In genomic region chr2:134713606-134714005, GRCh38 we compare ENCODE assay signal across 29 cellular contexts. TPM values are rescaled to one million over a fixed set of nuclear protein-coding genes. Genes with fewer than 3 reads are reported as not detected.
A peak's percentile ranks its signal among the peaks of the same experiment; 100 is the strongest.
DNase-seq lines count a peak whose midpoint lies in the region; ATAC-seq, FAIRE-seq and TF ChIP-seq lines count a peak whose summit lies in the region.
"Had no signal": no experiment of that assay in that cellular context is flagged by ENCODE, and none has a peak within 500 bp of the region (broad histone marks: within the 10 kb centered on the region; RNA-seq: fewer than 3 reads in every experiment).

No MANE protein-coding gene starts in this region.

- no peaks in the 10 kb centered on the region for H3K79me1 ChIP-seq in H1 (ENCODE audit: low read depth, low read length)

- H3K36me3 ChIP-seq in DND-41 (ENCODE audit: insufficient read depth, low read length) (no peaks in the 10 kb centered on the region), KOPT-K1 (ENCODE audit: insufficient read depth, low read length) (no peaks in the 10 kb centered on the region), H1 (ENCODE audit: control insufficient read depth in 2 of 4, insufficient read depth in 4 of 4, low read length in 3 of 4) (0 out of 8 replicates have a peak, but pooled peaks cover 0 to 1% (median 0%) of the 10 kb centered on the region in 4 experiments), mucosa of descending colon (ENCODE audit: low read depth) (no peaks in the 10 kb centered on the region)
- H3K36me3 ChIP-seq: MG63 had no signal

- H3K4me2 ChIP-seq in DND-41 (ENCODE audit: insufficient read depth, low read length) = no peak overlapping the region; the same call in 1 of the 2 replicates
- H3K4me2 ChIP-seq in H1 (ENCODE audit: insufficient read depth in 1 of 2, low read depth in 2 of 2, low read length in 2 of 2) = no peak overlapping the region
- H3K4me2 ChIP-seq: A549 had no signal

- no peak overlapping the region for H2BK120ac ChIP-seq in H1 (replicated peaks; ENCODE audit: low read depth, low read length)

- H3K27me3 ChIP-seq in DND-41 (ENCODE audit: insufficient read depth, low read length, poor library complexity) = no peaks in the 10 kb centered on the region
- H3K27me3 ChIP-seq in H1 (replicated peaks in 1 of 4; ENCODE audit: control insufficient read depth in 3 of 4, extremely low read depth in 1 of 4, insufficient read depth in 3 of 4, low read length in 3 of 4) = peaks cover 6 to 26% (median 24%) of the 10 kb centered on the region in 4 experiments

- H4K5ac ChIP-seq in H1 (ENCODE audit: insufficient read length, low read depth, low read length) = no peak overlapping the region

- DNase-seq in DND-41 = no peak
- DNase-seq in H1 (ENCODE audit: low read depth in 1 of 2, low spot score in 2 of 2) = no peak
- DNase-seq in natural killer cell = no peak
- no peak for DNase-seq in putamen (ENCODE audit: low spot score)
- DNase-seq in stimulated activated naive CD8-positive, alpha-beta T cell treated with anti-CD3 and anti-CD28 coated beads, Interleukin-15, Interleukin-2, amounts not matched to agents 100 U/mL and 50 U/mL, for 24 hours = no peak
- DNase-seq in mucosa of descending colon = no peak
- DNase-seq: AML-193; Caco-2; CD4-positive, alpha-beta memory T cell; DMS 273 treated with DMSO at 0.1 percent for 48 hours; DMS79; MG63; NCI-H1105 treated with DMSO at 0.1 percent for 48 hours; NCI-H146; NCI-H1930; NCI-H2107; NCI-H446; NCI-H524 treated with DMSO at 0.1 percent for 48 hours; NCI-H774; PC-3; RPMI8226; SHP77 had no signal

- no peak overlapping the region for H2BK20ac ChIP-seq in H1 (ENCODE audit: low read length)

- no peak overlapping the region for H3K56ac ChIP-seq in H1 (replicated peaks; ENCODE audit: insufficient read length, low read depth, low read length)

- H3K4me3 Mint-ChIP-seq in natural killer cell = no peak overlapping the region
- H3K4me3 Mint-ChIP-seq: CD4-positive, alpha-beta memory T cell had no signal

- POLR2A ChIA-PET in H1 (lab: Charles Lee; ENCODE audit: partially characterized antibody) = no interaction called here

- H3K4me1 ChIP-seq in DND-41 (ENCODE audit: insufficient read depth, low read length) (peaks cover 55% of the 10 kb centered on the region), H1 (replicated peaks in 1 of 4; ENCODE audit: control insufficient read depth in 3 of 4, insufficient read depth in 4 of 4, low read length in 3 of 4) (peaks cover 2 to 12% (median 3%) of the 10 kb centered on the region in 4 experiments; a peak in 6 of 7 replicates), mucosa of descending colon (ENCODE audit: low read depth) (peaks cover 7% of the 10 kb centered on the region)

- H4K91ac ChIP-seq in H1 (replicated peaks; ENCODE audit: insufficient read length, low read length) = no peak overlapping the region

- H3K27ac ChIP-seq in DND-41 (ENCODE audit: low read length) (peak overlapping the region; percentile 86), KOPT-K1 (ENCODE audit: low read depth, low read length, poor library complexity, severe bottlenecking) (peak overlapping the region; percentile 75), H1 (ENCODE audit: low read depth, low read length) (no peak overlapping the region)
- H3K27ac ChIP-seq: A549 had no signal

- H2AK5ac ChIP-seq in H1 (ENCODE audit: low read depth, low read length) = no peak overlapping the region

- H4K20me1 ChIP-seq in DND-41 (ENCODE audit: insufficient read depth, low read length) (no peaks in the 10 kb centered on the region), H1 (replicated peaks in 1 of 2; ENCODE audit: control insufficient read depth in 1 of 2, insufficient read depth in 2 of 2, low read length in 2 of 2) (peaks cover 0 to 2% of the 10 kb centered on the region in 2 experiments)

- no peak for TF ChIP-seq POLR2A in H1 (IDR thresholded peaks at IDR 0.05; ENCODE audit: control extremely low read depth in 1 of 2, low read depth in 2 of 2, low read length in 2 of 2)

- no peak overlapping the region for H3K18ac ChIP-seq in H1 (ENCODE audit: extremely low read depth, low read length)

- TF ChIP-seq RAD21 in H1 (IDR thresholded peaks at IDR 0.05 in 1 of 2, conservative IDR thresholded peaks at IDR 0.05 in 1 of 2; ENCODE audit: low read depth in 2 of 2, low read length in 2 of 2) = no peak

- peaks cover 33 to 49% of the 10 kb centered on the region in 2 donors for H3K4me1 Mint-ChIP-seq in natural killer cell

- H3K9me3 ChIP-seq in DND-41 (ENCODE audit: insufficient read depth, low read length, severe bottlenecking) (no peaks in the 10 kb centered on the region), KOPT-K1 (ENCODE audit: insufficient read depth, low read length, poor library complexity, severe bottlenecking) (no peaks in the 10 kb centered on the region), H1 (ENCODE audit: insufficient read depth in 2 of 2, low read depth in 1 of 2, low read length in 1 of 2) (no peaks in the 10 kb centered on the region), mucosa of descending colon (no peaks in the 10 kb centered on the region)
- H3K9me3 ChIP-seq: A549, Caco-2, MG63 had no signal

- intact Hi-C loops in natural killer cell (cut with micrococcal nuclease) (loop anchor here (2.0 kb wide), 1 partner anchor 45 kb away; no protein-coding TSS in a partner anchor), mucosa of descending colon (cut with DNase I, micrococcal nuclease) (no loop called here)

- 82% methylated on average over 1 of the region's 1 CpG; no CpG with 5 or more reads in 1 of the 2 experiments for WGBS in H1 (ENCODE audit: extremely low coverage in 1 of 2, insufficient coverage in 1 of 2, insufficient read length in 1 of 2, insufficient replicate concordance in 2 of 2, low coverage in 1 of 2, low lambda C conversion rate in 2 of 2, missing lambda C conversion rate in 1 of 2), 2 experiments

- TF ChIP-seq CTCF in DND-41 (IDR thresholded peaks at IDR 0.05; ENCODE audit: borderline replicate concordance, extremely low read depth, low read length, poor library complexity, severe bottlenecking) (no peak), H1 (IDR thresholded peaks at IDR 0.05; ENCODE audit: control extremely low read depth in 1 of 3, insufficient read depth in 1 of 3, low read depth in 1 of 3, low read length in 3 of 3) (no peak), natural killer cell (IDR thresholded peaks at IDR 0.05) (no peak), mucosa of descending colon (IDR thresholded peaks at IDR 0.05) (no peak)

- no peak overlapping the region for H3K9ac ChIP-seq in DND-41 (ENCODE audit: low read depth, low read length)
- peak overlapping the region in 1 of 4 experiments; percentile 13; a peak in 1 of 7 replicates for H3K9ac ChIP-seq in H1 (replicated peaks in 1 of 4; ENCODE audit: extremely low read depth in 1 of 4, low read depth in 3 of 4, low read length in 3 of 4)

- peak overlapping the region; percentile 47 to 67 for H3K27ac Mint-ChIP-seq in natural killer cell
- H3K27ac Mint-ChIP-seq: CD4-positive, alpha-beta memory T cell had no signal

- no peak overlapping the region for H3K14ac ChIP-seq in H1 (ENCODE audit: insufficient read length)

- H2BK15ac ChIP-seq in H1 (ENCODE audit: low read length) = no peak overlapping the region

- no peak overlapping the region for H3K23ac ChIP-seq in H1 (ENCODE audit: insufficient read length)

- H3K9me3 Mint-ChIP-seq in natural killer cell = no peaks in the 10 kb centered on the region

- H3K23me2 ChIP-seq in H1 (ENCODE audit: low read depth, low read length) = peaks cover 11% of the 10 kb centered on the region

- H3K4me3 ChIP-seq in DND-41 (ENCODE audit: low read depth in 1 of 2, low read length in 2 of 2) (no peak overlapping the region), H1 (ENCODE audit: extremely low read depth in 1 of 4, insufficient read depth in 2 of 4, low read depth in 3 of 4, low read length in 4 of 4) (no peak overlapping the region), mucosa of descending colon (no peak overlapping the region)
- H3K4me3 ChIP-seq: A549, MG63 had no signal

- no peak for ATAC-seq in DND-41 (ENCODE audit: insufficient read depth, low read depth)
- ATAC-seq in natural killer cell = no peak
- no peak for ATAC-seq in stimulated activated naive CD8-positive, alpha-beta T cell treated with anti-CD3 and anti-CD28 coated beads, Interleukin-15, Interleukin-2, amounts not matched to agents 100 U/mL and 50 U/mL, for 24 hours
- no peak for ATAC-seq in mucosa of descending colon
- ATAC-seq: A549, HepG2, PC-3 had no signal

- no peak for TF ChIP-seq EP300 in H1 (IDR thresholded peaks at IDR 0.05; ENCODE audit: borderline replicate concordance in 1 of 2, low read depth in 2 of 2, low read length in 2 of 2)

- no peak for FAIRE-seq in H1 (lab: Jason Lieb, UNC)
- FAIRE-seq: A549, GM12892, GM19239, H54, HepG2 had no signal

- no peaks in the 10 kb centered on the region for H3K36me3 Mint-ChIP-seq in natural killer cell
- H3K36me3 Mint-ChIP-seq: CD4-positive, alpha-beta memory T cell had no signal

- H3K27me3 Mint-ChIP-seq in natural killer cell (ENCODE audit: low read depth in 2 of 2) = peaks cover 16 to 20% of the 10 kb centered on the region in 2 donors

- H2BK12ac ChIP-seq in H1 (ENCODE audit: low read depth, low read length) = peak overlapping the region; percentile 52; the same call in 1 of the 2 replicates

- H3K79me2 ChIP-seq in DND-41 (ENCODE audit: insufficient read depth, low read length) (no peaks in the 10 kb centered on the region), H1 (ENCODE audit: control insufficient read depth in 1 of 2, insufficient read depth in 2 of 2, low read length in 2 of 2) (no peaks in the 10 kb centered on the region)

- H2BK5ac ChIP-seq in H1 (ENCODE audit: low read depth, low read length) = no peak overlapping the region

- no peak overlapping the region for H3K4ac ChIP-seq in H1 (replicated peaks; ENCODE audit: insufficient read length, low read depth, low read length)

- no peak overlapping the region for H2AFZ ChIP-seq in DND-41 (ENCODE audit: low read depth, low read length)
- no peak overlapping the region for H2AFZ ChIP-seq in H1 (ENCODE audit: low read length)

- CTCF ChIA-PET in H1 (lab: Charles Lee; ENCODE audit: partially characterized antibody) = interaction anchor here (0.8 to 1.6 kb wide), 7 partner anchors 9 to 57 kb away, joined by 3 to 4 read pairs (median 3); no protein-coding TSS in a partner anchor

- no peak overlapping the region for H4K8ac ChIP-seq in H1 (ENCODE audit: extremely low read depth, insufficient read depth, low read length)

TF ChIP-seq in H1, 55 proteins besides CTCF, POLR2A, EP300 and RAD21 (continues in another document):
- no peak for TF ChIP-seq PHF8 (conservative IDR thresholded peaks at IDR 0.05; ENCODE audit: low read depth, low read length)

RNA-seq across cellular contexts. Expression of gene TMEM163, which starts 5.2 kb away (rescaled TPM):
- total RNA-seq in H1 (2021; fragmentation: NEBNext Ultra II Directional; extraction: Animal tissue kit (Norgen Biotek cat#: 25700)) = 2.8 and 2.9 TPM in 2 replicates
- 3.1 and 3.2 TPM in 2 replicates for polyA plus RNA-seq in H1 (2011; rRNA removed)
- 2.4 TPM for polyA plus RNA-seq in H1 (2011; cell fraction: cytosol; rRNA removed)
- 2.6 TPM for polyA plus RNA-seq in H1 (2011; cell fraction: nucleus; rRNA removed)
- polyA plus RNA-seq in H1 (2012, experiment 1 of 2) = 2.8 to 3.5 TPM (median 3.1 TPM) in 4 replicates
- 2.8 TPM for polyA plus RNA-seq in H1 (2012, experiment 2 of 2)
- polyA plus RNA-seq in H1 (2013, experiment 1 of 2) = 1.4 TPM
- 2.0 TPM for polyA plus RNA-seq in H1 (2013, experiment 2 of 2)
- 2.7 TPM in 2 replicates for polyA minus RNA-seq in H1 (2011; rRNA and poly(A)+ RNA removed)
- polyA minus RNA-seq in H1 (2011; cell fraction: cytosol; rRNA and poly(A)+ RNA removed) = 0.59 TPM
- polyA minus RNA-seq in H1 (2011; cell fraction: nucleus; rRNA and poly(A)+ RNA removed) = 1.2 TPM
- total RNA-seq in natural killer cell (10 to 100 TPM in 2 of 3 donors, 1 to 10 TPM in 1; 6.8 to 11.6 (median 10.3) TPM), mucosa of descending colon (1 to 10 TPM in 1 of 3 donors, under 1 TPM in 2; 0.41 to 1.5 (median 0.60) TPM)
- total RNA-seq: CD4-positive, alpha-beta memory T cell; HepG2; HT-29 had no signal
- polyA plus RNA-seq: A549 had no signal
